11 cellular contexts compared by ENCODE assay signal in the genomic region with DNA sequence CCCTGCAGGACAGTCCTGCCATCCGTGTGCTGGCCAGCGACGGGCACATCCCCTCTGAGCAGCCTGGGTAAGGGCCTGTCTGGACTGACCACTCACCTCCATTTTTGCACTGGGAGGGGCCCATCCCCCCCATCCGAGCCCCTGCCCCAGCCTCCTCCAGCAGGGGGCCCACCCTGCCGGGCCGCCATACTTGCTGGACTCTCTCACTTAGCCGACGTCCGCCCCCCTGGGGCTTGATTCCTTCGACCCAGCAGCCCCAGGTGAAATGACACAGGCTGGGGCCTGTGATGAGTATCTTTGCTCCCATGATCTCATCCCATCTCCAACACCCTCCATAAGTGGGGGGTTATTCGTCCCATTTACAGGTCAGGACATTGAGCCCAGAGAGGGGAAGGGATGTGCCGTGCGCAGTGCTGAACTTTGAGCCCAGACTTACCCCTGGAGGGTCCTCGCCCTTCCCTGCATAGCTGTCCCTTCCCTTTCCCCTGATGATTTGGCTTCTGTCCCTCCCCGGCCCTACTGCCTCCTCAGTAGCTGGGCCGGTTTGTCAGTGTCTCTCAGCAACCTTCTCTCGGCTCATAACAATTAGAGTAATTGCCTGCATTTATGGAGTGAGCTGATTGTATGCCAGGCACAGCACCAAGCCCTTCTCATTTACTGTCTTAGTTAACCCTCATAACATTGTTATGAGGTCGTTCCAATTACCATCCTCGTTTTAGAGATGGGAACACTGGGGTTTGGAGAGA. TPM values are rescaled to one million over a fixed set of nuclear protein-coding genes. Genes with fewer than 3 reads are reported as not detected.
DNase-seq lines count a peak whose midpoint lies in the region; TF ChIP-seq lines count a peak whose summit lies in the region.
"Had no signal": no experiment of that assay in that cellular context is flagged by ENCODE, and none has a peak within 500 bp of the region (broad histone marks: within the 10 kb centered on the region; RNA-seq: fewer than 3 reads in every experiment).

No MANE protein-coding gene starts in this region.

- intact Hi-C loops in colonic mucosa (cut with DNase I) (no loop called here), stomach (cut with DNase I; ENCODE audit: low total_unique reads) (no loop called here)

- TF ChIP-seq EP300 in stomach (IDR thresholded peaks at IDR 0.05), result no peak

- H3K4me3 ChIP-seq in colonic mucosa (no peak overlapping the region), skeletal muscle tissue (ENCODE audit: low read length in 3 of 3) (no peak overlapping the region), stomach (no peak overlapping the region)
- H3K4me3 ChIP-seq: A549, tibial artery had no signal

- no peaks in the 10 kb centered on the region for H3K27me3 ChIP-seq in colonic mucosa
- H3K27me3 ChIP-seq in skeletal muscle tissue (ENCODE audit: control insufficient read depth in 3 of 3, insufficient read depth in 3 of 3, low read length in 3 of 3), result peaks cover 0 to 4% (median 0%) of the 10 kb centered on the region in 3 donors
- H3K27me3 ChIP-seq in stomach, result no peaks in the 10 kb centered on the region

- H3K9me3 ChIP-seq in colonic mucosa (no peaks in the 10 kb centered on the region), skeletal muscle tissue (ENCODE audit: control insufficient read depth in 3 of 3, low read length in 3 of 3) (no peaks in the 10 kb centered on the region), stomach (no peaks in the 10 kb centered on the region)
- H3K9me3 ChIP-seq: A549, tibial artery had no signal

- H3K27ac ChIP-seq in colonic mucosa, result peak overlapping the region; percentile 33
- peak overlapping the region; percentile 77 for H3K27ac ChIP-seq in skeletal muscle tissue (ENCODE audit: low read depth, low read length)
- H3K27ac ChIP-seq in stomach, result peak overlapping the region in 2 of 5 donors; percentile 41 to 73
- H3K27ac ChIP-seq: A549, tibial artery had no signal

- TF ChIP-seq CTCF in colonic mucosa (IDR thresholded peaks at IDR 0.05), result no peak
- no peak for TF ChIP-seq CTCF in stomach (IDR thresholded peaks at IDR 0.05)

- H3K36me3 ChIP-seq in colonic mucosa (no peaks in the 10 kb centered on the region), skeletal muscle tissue (ENCODE audit: control insufficient read depth in 3 of 3, insufficient read depth in 3 of 3, low read length in 3 of 3) (no peaks in the 10 kb centered on the region), stomach (no peaks in the 10 kb centered on the region)
- H3K36me3 ChIP-seq: tibial artery had no signal

- no peak for TF ChIP-seq POLR2A in stomach (IDR thresholded peaks at IDR 0.05)

- H3K4me1 ChIP-seq in colonic mucosa, result peaks cover 15% of the 10 kb centered on the region
- H3K4me1 ChIP-seq in skeletal muscle tissue (ENCODE audit: control insufficient read depth in 3 of 3, insufficient read depth in 3 of 3, low read length in 3 of 3), result peaks cover 10 to 28% (median 20%) of the 10 kb centered on the region in 3 donors
- H3K4me1 ChIP-seq in stomach, result peaks cover 0 to 43% (median 25%) of the 10 kb centered on the region in 4 donors
- H3K4me1 ChIP-seq: tibial artery had no signal

- H3K9ac ChIP-seq in colonic mucosa (ENCODE audit: low read depth in 2 of 2, low read length in 2 of 2) (peak overlapping the region in 1 of 2 donors; percentile 16), skeletal muscle tissue (ENCODE audit: low read depth in 1 of 3, low read length in 3 of 3) (peak overlapping the region in 2 of 3 donors; percentile 7 to 57)

- DNase-seq in NCI-H1417 (lab: John Stamatoyannopoulos, UW) (peak in 2 of 3 experiments; percentile 54 to 81), NCI-H1417 treated with DMSO at 0.1 percent for 48 hours (lab: John Stamatoyannopoulos, UW) (no peak), colonic mucosa (peak; percentile 49), iPS-NIHi7 (ENCODE audit: extremely low spot score) (no peak), stomach (no peak)
- DNase-seq: activated naive CD4-positive, alpha-beta T cell treated with Interleukin-2 at 50 U/mL for 16 hours; GDM1; NCI-H1092 treated with DMSO at 0.1 percent for 48 hours; tibial artery had no signal

- 56 to 66% (median 63%) methylated on average over 17 to 19 of the region's 19 CpGs for WGBS in stomach, 5 donors

RNA-seq across cellular contexts. Expression of gene LMAN1L, which starts 4.2 kb away (rescaled TPM):
- not detected for total RNA-seq in colonic mucosa
- not detected for total RNA-seq in skeletal muscle tissue
- total RNA-seq in stomach, result 10 to 100 TPM in 1 of 5 donors, 1 to 10 TPM in 1, not detected in 3; 5.9 to 83.5 TPM
- not detected for polyA plus RNA-seq in stomach
- polyA plus RNA-seq: A549 had no signal

RNA-seq across cellular contexts. Expression of gene CPLX3, which starts 9.6 kb away (rescaled TPM):
- total RNA-seq in colonic mucosa, result not detected
- total RNA-seq in skeletal muscle tissue, result not detected
- 10 to 100 TPM in 2 of 5 donors, not detected in 3; 37.5 to 57.8 TPM for total RNA-seq in stomach
- polyA plus RNA-seq in stomach, result 1 to 10 TPM in 1 of 3 donors, under 1 TPM in 1, not detected in 1; 0.61 to 1.4 TPM
- polyA plus RNA-seq: A549 had no signal

RNA-seq across cellular contexts. Expression of gene ULK3, which starts 26.2 kb away (rescaled TPM):
- 10 to 100 TPM; 45.6 to 50.7 TPM for total RNA-seq in colonic mucosa
- 18.3 TPM for total RNA-seq in skeletal muscle tissue
- 100 to 1,000 TPM in 2 of 5 donors, 10 to 100 TPM in 3; 25.0 to 251 (median 50.7) TPM for total RNA-seq in stomach
- 10 to 100 TPM; 19.4 to 42.4 (median 24.0) TPM for polyA plus RNA-seq in stomach

RNA-seq across cellular contexts. Expression of gene CSK, which starts 34.9 kb away (rescaled TPM):
- total RNA-seq in colonic mucosa, result 100 to 1,000 TPM in 1 of 2 donors, 10 to 100 TPM in 1; 64.3 to 126 TPM
- total RNA-seq in skeletal muscle tissue, result 13.6 TPM
- total RNA-seq in stomach, result 10 to 100 TPM; 15.2 to 61.0 (median 20.7) TPM
- polyA plus RNA-seq in stomach, result 10 to 100 TPM; 21.8 to 33.4 (median 26.2) TPM

RNA-seq across cellular contexts. Expression of gene SCAMP2, which starts 56.4 kb away (rescaled TPM):
- total RNA-seq in colonic mucosa (100 to 1,000 TPM; 152 to 204 TPM), skeletal muscle tissue (15.7 TPM), stomach (100 to 1,000 TPM in 2 of 5 donors, 10 to 100 TPM in 3; 30.3 to 134 (median 45.5) TPM)
- polyA plus RNA-seq in stomach, result 10 to 100 TPM; 16.8 to 46.0 (median 20.3) TPM

Comparison
In these comparisons a context has a peak if more than half of its experiments do, and no peak if none do; other contexts are left out.
1. DNase-seq: peak in NCI-H1417 (2 of 3) and colonic mucosa (single experiment); none in NCI-H1417 treated with DMSO at 0.1 percent for 48 hours (single experiment), iPS-NIHi7 (single experiment) and stomach (single experiment).